ENCODE assay signal across 1 cellular context in the genomic region with DNA sequence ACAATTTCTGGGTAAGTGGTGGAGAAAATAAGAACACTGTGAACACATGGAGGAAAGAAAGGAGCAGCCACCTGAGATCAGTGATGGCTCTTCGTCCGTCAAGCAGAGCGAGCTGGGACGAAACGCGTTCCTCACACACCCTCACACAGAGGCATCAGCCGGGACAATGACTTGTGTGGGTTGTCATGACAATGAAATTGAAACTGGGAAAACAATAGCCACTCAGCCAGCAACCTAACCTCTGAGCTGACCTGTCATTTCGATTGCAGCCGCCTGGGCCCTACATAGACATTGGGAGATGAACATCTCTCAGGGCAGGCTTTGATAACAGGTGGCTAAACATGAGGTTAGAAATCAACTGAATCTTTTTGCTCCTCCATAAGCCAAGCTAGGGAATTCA.
TF ChIP-seq lines count a peak whose summit lies in the region.

No MANE protein-coding gene starts in this region.

TF ChIP-seq in WTC11, 78 proteins besides CTCF, POLR2A, EP300 and RAD21 (continued from another document):
- TF ChIP-seq, protein P1, sequence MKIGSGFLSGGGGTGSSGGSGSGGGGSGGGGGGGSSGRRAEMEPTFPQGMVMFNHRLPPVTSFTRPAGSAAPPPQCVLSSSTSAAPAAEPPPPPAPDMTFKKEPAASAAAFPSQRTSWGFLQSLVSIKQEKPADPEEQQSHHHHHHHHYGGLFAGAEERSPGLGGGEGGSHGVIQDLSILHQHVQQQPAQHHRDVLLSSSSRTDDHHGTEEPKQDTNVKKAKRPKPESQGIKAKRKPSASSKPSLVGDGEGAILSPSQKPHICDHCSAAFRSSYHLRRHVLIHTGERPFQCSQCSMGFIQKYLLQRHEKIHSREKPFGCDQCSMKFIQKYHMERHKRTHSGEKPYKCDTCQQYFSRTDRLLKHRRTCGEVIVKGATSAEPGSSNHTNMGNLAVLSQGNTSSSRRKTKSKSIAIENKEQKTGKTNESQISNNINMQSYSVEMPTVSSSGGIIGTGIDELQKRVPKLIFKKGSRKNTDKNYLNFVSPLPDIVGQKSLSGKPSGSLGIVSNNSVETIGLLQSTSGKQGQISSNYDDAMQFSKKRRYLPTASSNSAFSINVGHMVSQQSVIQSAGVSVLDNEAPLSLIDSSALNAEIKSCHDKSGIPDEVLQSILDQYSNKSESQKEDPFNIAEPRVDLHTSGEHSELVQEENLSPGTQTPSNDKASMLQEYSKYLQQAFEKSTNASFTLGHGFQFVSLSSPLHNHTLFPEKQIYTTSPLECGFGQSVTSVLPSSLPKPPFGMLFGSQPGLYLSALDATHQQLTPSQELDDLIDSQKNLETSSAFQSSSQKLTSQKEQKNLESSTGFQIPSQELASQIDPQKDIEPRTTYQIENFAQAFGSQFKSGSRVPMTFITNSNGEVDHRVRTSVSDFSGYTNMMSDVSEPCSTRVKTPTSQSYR (CRISPR knock-in tag; IDR thresholded peaks at IDR 0.05): no peak
- no peak for TF ChIP-seq FOXJ3 (CRISPR knock-in tag; IDR thresholded peaks at IDR 0.05; ENCODE audit: borderline replicate concordance)
